ENCODE assay signal across 1 cellular context in the genomic region with DNA sequence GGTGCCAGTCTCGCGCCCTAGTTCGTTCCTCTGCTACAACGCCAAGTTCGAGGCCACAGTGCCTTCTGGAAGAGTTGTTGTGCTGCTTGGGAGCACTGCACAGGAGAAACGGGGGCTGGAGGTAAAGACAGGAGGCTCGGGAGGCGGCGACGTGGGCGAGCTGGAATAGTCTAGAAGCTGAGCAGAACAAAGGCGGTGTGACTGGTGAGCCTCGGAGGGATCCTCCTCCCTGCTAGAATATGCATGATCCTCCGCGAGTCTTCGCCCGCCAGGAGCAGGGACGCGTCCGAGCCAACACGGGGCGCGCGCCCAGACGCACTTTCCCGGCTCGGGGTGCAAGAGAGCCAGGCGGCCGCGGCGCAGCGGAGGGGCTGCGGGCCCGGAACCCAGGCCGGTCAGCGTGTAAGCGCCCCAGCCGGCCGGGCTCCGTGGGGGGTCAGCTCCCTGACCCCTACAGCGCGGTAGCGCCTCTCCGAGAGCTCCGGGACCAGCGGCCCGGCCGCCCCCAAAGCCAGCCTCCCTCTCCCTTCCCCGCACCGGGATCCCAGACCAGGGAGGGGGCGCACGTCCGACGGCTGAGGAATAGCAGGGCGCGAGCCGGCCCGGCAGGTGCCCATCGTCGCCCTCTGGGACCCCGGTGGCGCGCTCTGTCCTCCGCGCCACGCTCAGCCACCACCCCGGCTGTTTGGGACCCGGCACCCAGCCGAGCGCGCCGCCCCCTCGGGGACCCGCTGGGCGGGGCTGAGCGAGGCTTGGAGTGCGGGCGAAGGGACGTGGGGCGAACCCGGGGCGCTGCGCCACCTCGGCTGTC.
TF ChIP-seq lines count a peak whose summit lies in the region.

No MANE protein-coding gene starts in this region.

TF ChIP-seq in SK-N-SH treated with all-trans-retinoic acid at 6 μM for 48 hours, 23 proteins besides CTCF, POLR2A, EP300 and RAD21 (continued from another document):
- TF ChIP-seq ZNF70 (CRISPR knock-in tag; IDR thresholded peaks at IDR 0.05): no peak
